Comparison of ENCODE assay signal across 29 cellular contexts in the genomic region with DNA sequence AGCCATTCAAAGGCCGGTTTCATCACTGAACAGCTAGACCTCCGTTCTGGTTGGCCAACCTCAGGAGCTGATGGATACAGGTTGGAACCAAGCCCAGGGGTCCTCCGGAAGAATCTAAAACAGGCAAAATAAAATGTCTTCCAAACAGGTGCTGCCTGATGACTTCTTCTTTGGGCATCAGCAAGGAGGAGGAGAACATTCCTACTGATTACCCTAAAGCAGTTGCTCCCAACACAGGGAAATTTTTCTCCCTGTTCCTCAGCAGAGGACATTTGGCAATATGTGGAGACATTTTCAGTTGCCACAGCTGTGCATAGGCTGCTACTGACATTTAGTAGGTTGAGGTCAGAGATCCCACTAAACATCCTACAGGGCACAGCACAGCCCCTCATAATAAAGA.
DNase-seq lines count a peak whose midpoint lies in the region; ATAC-seq, FAIRE-seq and TF ChIP-seq lines count a peak whose summit lies in the region.
"Had no signal": no experiment of that assay in that cellular context is flagged by ENCODE, and none has a peak within 500 bp of the region (broad histone marks: within the 10 kb centered on the region; RNA-seq: fewer than 3 reads in every experiment).

No MANE protein-coding gene starts in this region.

- no peak overlapping the region for H2BK5ac ChIP-seq in H9 (ENCODE audit: insufficient read length, low read length)

- no peak overlapping the region for H2BK20ac ChIP-seq in H9 (ENCODE audit: low read depth, low read length, poor library complexity, severe bottlenecking)

- H4K91ac ChIP-seq in H9 (ENCODE audit: insufficient read length, low read depth, low read length) = peak overlapping the region; percentile 70

- H2BK15ac ChIP-seq in H9 (ENCODE audit: low read depth, low read length) = no peak overlapping the region; the same call in 1 of the 2 replicates

- H4K8ac ChIP-seq in H9 (replicated peaks; ENCODE audit: insufficient read length, low read depth, low read length) = no peak overlapping the region

- H3K36me3 Mint-ChIP-seq in H9 (ENCODE audit: insufficient read depth in 1 of 3, low read depth in 3 of 3) = no peaks in the 10 kb centered on the region
- H3K36me3 Mint-ChIP-seq: CD14-positive monocyte; CD8-positive, alpha-beta memory T cell had no signal

- H3K27me3 ChIP-seq in H9 (ENCODE audit: insufficient read depth, low read length) (no peaks in the 10 kb centered on the region), skeletal muscle satellite cell (ENCODE audit: control insufficient read depth, insufficient read depth, low read length) (no peaks in the 10 kb centered on the region)
- H3K27me3 ChIP-seq: BE2C, MG63, SJCRH30 had no signal

- H3K4me3 Mint-ChIP-seq in H9 = no peak overlapping the region
- H3K4me3 Mint-ChIP-seq: CD14-positive monocyte; CD8-positive, alpha-beta memory T cell had no signal

- H3K4ac ChIP-seq in H9 (ENCODE audit: low read depth, low read length) = no peak overlapping the region

- no peak overlapping the region for H2AFZ ChIP-seq in H9 (ENCODE audit: low read length)

- no peak overlapping the region for H3T11ph ChIP-seq in H9 (ENCODE audit: low read length)

- H3K4me1 Mint-ChIP-seq in H9 = peaks cover 13 to 26% of the 10 kb centered on the region in 2 experiments
- H3K4me1 Mint-ChIP-seq: CD14-positive monocyte; CD8-positive, alpha-beta memory T cell had no signal

- DNase-seq in A549 (ENCODE audit: low read depth in 1 of 2, low spot score in 1 of 2) (no peak), H9 (no peak), fibroblast of gingiva (ENCODE audit: low read depth) (peak; percentile 41), EL (no peak), midbrain (lab: John Stamatoyannopoulos, UW) (no peak), A172 (ENCODE audit: low spot score) (no peak)
- DNase-seq: BE2C; CD8-positive, alpha-beta memory T cell; DMS 273 treated with DMSO at 0.1 percent for 48 hours; DMS79; GF-D8; GOT3; Kasumi-1; MG63; NCI-H1105 treated with DMSO at 0.1 percent for 48 hours; NCI-H146; NCI-H1930; NCI-H2107; NCI-H446; NCI-H524 treated with DMSO at 0.1 percent for 48 hours; NCI-H774; PC-3; SJCRH30 had no signal

- no peak for TF ChIP-seq POLR2A in A549 (IDR thresholded peaks at IDR 0.05; ENCODE audit: low read length)

- no peaks in the 10 kb centered on the region for H3K9me3 Mint-ChIP-seq in H9

- CTCF ChIA-PET in A549 (lab: Yijun Ruan, JAX) = no interaction called here

- H3K4me2 ChIP-seq in A549 (no peak overlapping the region), H9 (ENCODE audit: insufficient read depth, insufficient read length, low read length) (no peak overlapping the region), skeletal muscle satellite cell (ENCODE audit: low read length) (no peak overlapping the region)

- H3K14ac ChIP-seq in H9 (ENCODE audit: insufficient read depth, low read length) = no peak overlapping the region

- TF ChIP-seq RAD21 in A549 (conservative IDR thresholded peaks at IDR 0.05 in 1 of 2, IDR thresholded peaks at IDR 0.05 in 1 of 2) = no peak

- H3K9ac ChIP-seq in H9 (ENCODE audit: extremely low read depth, insufficient read length, low read length) (no peak overlapping the region), skeletal muscle satellite cell (ENCODE audit: low read depth, low read length) (peak overlapping the region; percentile 13)

- no peak for TF ChIP-seq EP300 in A549 (IDR thresholded peaks at IDR 0.05)

- H3K4me1 ChIP-seq in A549 (peaks cover 15% of the 10 kb centered on the region), H9 (ENCODE audit: insufficient read depth, low read length) (no peaks in the 10 kb centered on the region), skeletal muscle satellite cell (ENCODE audit: control insufficient read depth, insufficient read depth, low read length) (peaks cover 28% of the 10 kb centered on the region)
- H3K4me1 ChIP-seq: BE2C, SJCRH30 had no signal

- TF ChIP-seq CTCF in A549 (IDR thresholded peaks at IDR 0.05) (no peak), H9 (conservative IDR thresholded peaks at IDR 0.05) (no peak)

- H3K4me3 ChIP-seq in A549 = no peak overlapping the region
- no peak overlapping the region for H3K4me3 ChIP-seq in skeletal muscle satellite cell (ENCODE audit: low read length)
- H3K4me3 ChIP-seq: MG63, SJCRH30 had no signal

- H3K9me3 ChIP-seq in A549 (no peaks in the 10 kb centered on the region), H9 (ENCODE audit: control insufficient read depth, low read depth, low read length) (no peaks in the 10 kb centered on the region), skeletal muscle satellite cell (replicated peaks; ENCODE audit: low read length) (no peaks in the 10 kb centered on the region)
- H3K9me3 ChIP-seq: BE2C, MG63, SJCRH30 had no signal

- H3K18ac ChIP-seq in H9 (ENCODE audit: insufficient read length, low read depth, low read length) = no peak overlapping the region

- ATAC-seq in A549 = no peak
- ATAC-seq: PC-3, Right ventricle myocardium inferior, SK-N-SH treated with all-trans-retinoic acid at 6 μM for 48 hours had no signal

- no peak overlapping the region for H2AK5ac ChIP-seq in H9 (ENCODE audit: insufficient read length, low read length)

- H3K79me2 ChIP-seq in H9 (ENCODE audit: insufficient read depth, low read length) = no peaks in the 10 kb centered on the region

- no peak overlapping the region for H2BK120ac ChIP-seq in H9 (ENCODE audit: low read depth, low read length, poor library complexity, severe bottlenecking)

- FAIRE-seq in A549 (lab: Jason Lieb, UNC) = no peak
- FAIRE-seq: GM12891 had no signal

- H4K5ac ChIP-seq in H9 (ENCODE audit: insufficient read length, low read depth, low read length) = no peak overlapping the region

- H3K27ac Mint-ChIP-seq in H9 = no peak overlapping the region
- H3K27ac Mint-ChIP-seq: CD14-positive monocyte; CD8-positive, alpha-beta memory T cell had no signal

- H3K27ac ChIP-seq in A549 (peak overlapping the region; percentile 54 to 78), H9 (ENCODE audit: insufficient read length, low read depth, low read length) (no peak overlapping the region)
- H3K27ac ChIP-seq: HL-60, SJCRH30 had no signal

- H3K23ac ChIP-seq in H9 (ENCODE audit: insufficient read length, low read depth, low read length) = no peak overlapping the region

- H3K27me3 Mint-ChIP-seq in H9 (ENCODE audit: low read depth) = no peaks in the 10 kb centered on the region
- H3K27me3 Mint-ChIP-seq: CD8-positive, alpha-beta memory T cell had no signal

- no peak overlapping the region for H3K56ac ChIP-seq in H9 (ENCODE audit: insufficient read length, low read depth, low read length)

- H3K36me3 ChIP-seq in skeletal muscle satellite cell (ENCODE audit: insufficient read depth, low read length) = no peaks in the 10 kb centered on the region
- H3K36me3 ChIP-seq: BE2C, MG63, SJCRH30 had no signal

- H2BK12ac ChIP-seq in H9 (ENCODE audit: insufficient read length, low read depth, low read length) = no peak overlapping the region

- H4K20me1 ChIP-seq in H9 (ENCODE audit: control insufficient read depth, insufficient read depth, insufficient read length) = no peaks in the 10 kb centered on the region

- H3K23me2 ChIP-seq in H9 (ENCODE audit: insufficient read length, low read depth, low read length, poor library complexity, severe bottlenecking) = no peaks in the 10 kb centered on the region

- H3K79me1 ChIP-seq in H9 (ENCODE audit: insufficient read depth, low read depth, low read length, poor library complexity, severe bottlenecking) = no peaks in the 10 kb centered on the region

- 59% methylated on average over 3 of the region's 3 CpGs for WGBS in A549 (ENCODE audit: missing lambda C conversion rate)
- WGBS in H9 (ENCODE audit: extremely low coverage, insufficient read length, low lambda C conversion rate) = no CpG with 5 or more reads among the region's 3 CpGs

- POLR2A ChIA-PET in A549 (lab: Yijun Ruan, JAX) = no interaction called here

TF ChIP-seq in A549, 52 proteins besides CTCF, POLR2A, EP300 and RAD21:
- TF ChIP-seq CBX2 (IDR thresholded peaks at IDR 0.05; ENCODE audit: borderline replicate concordance, low read depth) = no peak
- no peak for TF ChIP-seq RFX5 (IDR thresholded peaks at IDR 0.05)
- no peak for TF ChIP-seq POLR2AphosphoS2 (conservative IDR thresholded peaks at IDR 0.05; ENCODE audit: low read length)
- TF ChIP-seq, protein P1, sequence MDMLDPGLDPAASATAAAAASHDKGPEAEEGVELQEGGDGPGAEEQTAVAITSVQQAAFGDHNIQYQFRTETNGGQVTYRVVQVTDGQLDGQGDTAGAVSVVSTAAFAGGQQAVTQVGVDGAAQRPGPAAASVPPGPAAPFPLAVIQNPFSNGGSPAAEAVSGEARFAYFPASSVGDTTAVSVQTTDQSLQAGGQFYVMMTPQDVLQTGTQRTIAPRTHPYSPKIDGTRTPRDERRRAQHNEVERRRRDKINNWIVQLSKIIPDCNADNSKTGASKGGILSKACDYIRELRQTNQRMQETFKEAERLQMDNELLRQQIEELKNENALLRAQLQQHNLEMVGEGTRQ (IDR thresholded peaks at IDR 0.05) = no peak
TF ChIP-seq in A549: peak in this region for 0.
